2 cellular contexts compared by ENCODE assay signal in genomic region chr2:234950435-234950729, GRCh38.
TF ChIP-seq lines count a peak whose summit lies in the region.

No MANE protein-coding gene starts in this region.

TF ChIP-seq in IMR-90, 13 proteins besides CTCF, POLR2A, EP300 and RAD21:
- TF ChIP-seq, protein P1, sequence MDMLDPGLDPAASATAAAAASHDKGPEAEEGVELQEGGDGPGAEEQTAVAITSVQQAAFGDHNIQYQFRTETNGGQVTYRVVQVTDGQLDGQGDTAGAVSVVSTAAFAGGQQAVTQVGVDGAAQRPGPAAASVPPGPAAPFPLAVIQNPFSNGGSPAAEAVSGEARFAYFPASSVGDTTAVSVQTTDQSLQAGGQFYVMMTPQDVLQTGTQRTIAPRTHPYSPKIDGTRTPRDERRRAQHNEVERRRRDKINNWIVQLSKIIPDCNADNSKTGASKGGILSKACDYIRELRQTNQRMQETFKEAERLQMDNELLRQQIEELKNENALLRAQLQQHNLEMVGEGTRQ (IDR thresholded peaks at IDR 0.05; ENCODE audit: low read depth, low read length) = no peak
- no peak for TF ChIP-seq MAZ (IDR thresholded peaks at IDR 0.05; ENCODE audit: borderline replicate concordance, low read depth, low read length)
- no peak for TF ChIP-seq BHLHE40 (IDR thresholded peaks at IDR 0.05; ENCODE audit: low read depth, low read length)
- no peak for TF ChIP-seq FOS (IDR thresholded peaks at IDR 0.05; ENCODE audit: low read depth, low read length)
- no peak for TF ChIP-seq RFX5 (IDR thresholded peaks at IDR 0.05; ENCODE audit: low read depth, low read length)
- TF ChIP-seq CHD1 (IDR thresholded peaks at IDR 0.05; ENCODE audit: low read depth, low read length) = no peak

TF ChIP-seq in endothelial cell of umbilical vein, 7 proteins besides CTCF, POLR2A, EP300 and RAD21:
- TF ChIP-seq GATA2 (IDR thresholded peaks at IDR 0.05; ENCODE audit: insufficient read depth, insufficient read length, low read depth, low read length) (no peak), FOS (IDR thresholded peaks at IDR 0.05; ENCODE audit: borderline replicate concordance, insufficient read depth, low read length) (no peak), MYC (IDR thresholded peaks at IDR 0.05; ENCODE audit: low read depth, low read length) (no peak), EZH2 (IDR thresholded peaks at IDR 0.05; ENCODE audit: borderline replicate concordance, low read depth, low read length, severe bottlenecking) (no peak), POLR2AphosphoS5 (IDR thresholded peaks at IDR 0.05; ENCODE audit: insufficient read depth, low read depth, low read length) (no peak), JUN (IDR thresholded peaks at IDR 0.05; ENCODE audit: borderline replicate concordance, insufficient read depth, insufficient read length, low read depth) (no peak)
- TF ChIP-seq, protein P2, sequence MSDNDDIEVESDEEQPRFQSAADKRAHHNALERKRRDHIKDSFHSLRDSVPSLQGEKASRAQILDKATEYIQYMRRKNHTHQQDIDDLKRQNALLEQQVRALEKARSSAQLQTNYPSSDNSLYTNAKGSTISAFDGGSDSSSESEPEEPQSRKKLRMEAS (IDR thresholded peaks at IDR 0.05; ENCODE audit: insufficient read depth, insufficient read length) = no peak
